In the genomic region with DNA sequence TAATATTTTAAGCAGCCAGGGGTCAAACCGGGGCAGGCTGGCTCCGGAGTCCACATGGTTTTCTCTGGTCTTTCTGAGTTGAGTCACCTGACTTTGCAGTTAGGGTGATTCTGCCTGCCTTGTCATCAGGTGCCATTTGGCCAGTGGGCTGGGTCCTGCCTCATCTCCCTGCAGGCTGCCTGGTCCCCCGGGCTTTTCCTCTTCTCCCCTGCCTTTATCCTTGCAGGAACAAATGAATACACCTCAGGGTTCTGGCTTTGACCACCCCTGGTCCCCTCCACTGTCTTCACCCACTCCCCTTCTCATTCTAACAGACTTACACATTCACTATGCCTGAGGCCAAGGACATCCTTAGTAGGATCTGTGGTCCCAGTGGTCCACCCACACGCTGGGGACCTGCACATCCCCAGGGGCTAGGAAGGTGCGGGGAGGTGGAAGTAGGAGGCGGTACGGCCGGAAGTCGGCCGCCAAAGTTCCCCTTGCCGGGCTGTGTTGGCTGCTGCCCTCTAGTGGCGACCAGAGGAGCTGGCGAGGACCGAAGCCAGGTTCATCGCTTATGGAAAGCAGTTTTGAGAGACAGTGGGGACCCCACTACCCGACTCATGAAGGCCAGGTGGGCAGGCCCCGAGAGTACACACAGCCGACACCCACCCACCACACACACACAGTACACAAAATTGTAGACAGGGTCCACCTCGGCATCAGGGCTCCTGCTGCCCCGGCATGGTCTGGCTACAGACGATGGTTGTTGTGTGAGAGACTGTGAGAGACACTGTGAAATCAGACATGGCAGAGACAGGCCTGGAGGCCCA, we compare ENCODE assay signal across 7 cellular contexts. TPM values are rescaled to one million over a fixed set of nuclear protein-coding genes. Genes with fewer than 3 reads are reported as not detected.
DNase-seq lines count a peak whose midpoint lies in the region; ATAC-seq and TF ChIP-seq lines count a peak whose summit lies in the region.

No MANE protein-coding gene starts in this region.

- H3K27me3 Mint-ChIP-seq in T-helper 2 cell treated with Interferon-gamma antibody and Interleukin-4, amounts not matched to agents 5 μg/mL and 100 μg/mL, for 36 hours (ENCODE audit: low read depth), result no peaks in the 10 kb centered on the region

- peak overlapping the region; percentile 78 for H3K4me2 ChIP-seq in smooth muscle cell

- no peaks in the 10 kb centered on the region for H4K20me1 ChIP-seq in smooth muscle cell (ENCODE audit: low read depth)

- DNase-seq in NCI-H1092 treated with DMSO at 0.1 percent for 48 hours (lab: John Stamatoyannopoulos, UW), result peak; percentile 41
- DNase-seq in T-helper 2 cell treated with Interferon-gamma antibody and Interleukin-4, amounts not matched to agents 5 μg/mL and 100 μg/mL, for 36 hours (ENCODE audit: low spot score), result peak; percentile 76
- DNase-seq in anterior cingulate cortex (lab: John Stamatoyannopoulos, UW), result peak in 51 of 58 donors; percentile 6 to 75 (median 41)
- no peak for DNase-seq in smooth muscle cell (lab: John Stamatoyannopoulos, UW; ENCODE audit: unreplicated experiment)

- peaks cover 8% of the 10 kb centered on the region; the same call in 1 of the 2 replicates for H3K4me1 ChIP-seq in iPS-20b (ENCODE audit: insufficient read depth, low read length)
- peaks cover 10% of the 10 kb centered on the region for H3K4me1 ChIP-seq in smooth muscle cell (ENCODE audit: low read depth)

- H3K36me3 ChIP-seq in iPS-20b (ENCODE audit: insufficient read depth, low read depth, low read length), result no peaks in the 10 kb centered on the region
- H3K36me3 ChIP-seq in smooth muscle cell (ENCODE audit: low read depth), result no peaks in the 10 kb centered on the region

- H3K4me1 Mint-ChIP-seq in T-helper 2 cell treated with Interferon-gamma antibody and Interleukin-4, amounts not matched to agents 5 μg/mL and 100 μg/mL, for 36 hours (ENCODE audit: low read depth), result peaks cover 19% of the 10 kb centered on the region

- no peaks in the 10 kb centered on the region for H3K9me3 Mint-ChIP-seq in T-helper 2 cell treated with Interferon-gamma antibody and Interleukin-4, amounts not matched to agents 5 μg/mL and 100 μg/mL, for 36 hours

- peak overlapping the region; percentile 77 for H3K4me3 Mint-ChIP-seq in T-helper 2 cell treated with Interferon-gamma antibody and Interleukin-4, amounts not matched to agents 5 μg/mL and 100 μg/mL, for 36 hours

- H3K27me3 ChIP-seq in iPS-20b (ENCODE audit: insufficient read depth, low read length) (peaks cover 20% of the 10 kb centered on the region), smooth muscle cell (ENCODE audit: low read depth) (no peaks in the 10 kb centered on the region)

- H3K27ac Mint-ChIP-seq in T-helper 2 cell treated with Interferon-gamma antibody and Interleukin-4, amounts not matched to agents 5 μg/mL and 100 μg/mL, for 36 hours, result peak overlapping the region; percentile 69

- ATAC-seq in GM18502 (IDR thresholded peaks at IDR 0.05; ENCODE audit: poor library complexity, unreplicated experiment) (peak; percentile 90), HG02642 (IDR thresholded peaks at IDR 0.05; ENCODE audit: poor library complexity, unreplicated experiment) (peak; percentile 95)

- no peaks in the 10 kb centered on the region for H3K9me3 ChIP-seq in iPS-20b (ENCODE audit: insufficient read depth, low read depth, low read length)
- H3K9me3 ChIP-seq in smooth muscle cell (replicated peaks; ENCODE audit: low read depth), result no peaks in the 10 kb centered on the region

- H3K36me3 Mint-ChIP-seq in T-helper 2 cell treated with Interferon-gamma antibody and Interleukin-4, amounts not matched to agents 5 μg/mL and 100 μg/mL, for 36 hours (ENCODE audit: low read depth), result no peaks in the 10 kb centered on the region

- no peaks in the 10 kb centered on the region for H3K79me2 ChIP-seq in smooth muscle cell (ENCODE audit: low read depth)

- WGBS in smooth muscle cell (ENCODE audit: low lambda C conversion rate), result 32% methylated on average over 21 of the region's 21 CpGs

- peak; percentile 78 for TF ChIP-seq CTCF in smooth muscle cell (IDR thresholded peaks at IDR 0.05; ENCODE audit: borderline replicate concordance, insufficient read depth, poor library complexity, severe bottlenecking)

- H3K9ac ChIP-seq in iPS-20b (ENCODE audit: low read depth, low read length) (0 out of 2 replicates have a peak overlapping the region, but pooled peaks have one; percentile 15), smooth muscle cell (ENCODE audit: low read depth) (no peak overlapping the region)

- H3K4me3 ChIP-seq in iPS-20b (ENCODE audit: low read length) (peak overlapping the region; percentile 58; the same call in 1 of the 2 replicates), smooth muscle cell (peak overlapping the region; percentile 39)

- peak overlapping the region; percentile 97 for H2AFZ ChIP-seq in smooth muscle cell (ENCODE audit: low read depth)

- H3K27ac ChIP-seq in iPS-20b (ENCODE audit: low read length) (no peak overlapping the region), smooth muscle cell (ENCODE audit: low read depth) (no peak overlapping the region)

- H3F3A ChIP-seq in smooth muscle cell (ENCODE audit: low read depth), result no peaks in the 10 kb centered on the region

RNA-seq across cellular contexts. Expression of a gene that starts 6.3 kb away (rescaled TPM):
- total RNA-seq in smooth muscle cell, result 35.2 and 43.5 TPM in 2 replicates
- polyA plus RNA-seq in smooth muscle cell, result 28.7 and 29.3 TPM in 2 replicates

RNA-seq across cellular contexts. Expression of a gene that starts 22.6 kb away (rescaled TPM):
- 1.9 TPM in 1 of 2 replicates, not detected in the other for total RNA-seq in smooth muscle cell
- polyA plus RNA-seq in smooth muscle cell, result 1.3 and 1.7 TPM in 2 replicates
